ENCODE assay signal across 8 cellular contexts in the genomic region with DNA sequence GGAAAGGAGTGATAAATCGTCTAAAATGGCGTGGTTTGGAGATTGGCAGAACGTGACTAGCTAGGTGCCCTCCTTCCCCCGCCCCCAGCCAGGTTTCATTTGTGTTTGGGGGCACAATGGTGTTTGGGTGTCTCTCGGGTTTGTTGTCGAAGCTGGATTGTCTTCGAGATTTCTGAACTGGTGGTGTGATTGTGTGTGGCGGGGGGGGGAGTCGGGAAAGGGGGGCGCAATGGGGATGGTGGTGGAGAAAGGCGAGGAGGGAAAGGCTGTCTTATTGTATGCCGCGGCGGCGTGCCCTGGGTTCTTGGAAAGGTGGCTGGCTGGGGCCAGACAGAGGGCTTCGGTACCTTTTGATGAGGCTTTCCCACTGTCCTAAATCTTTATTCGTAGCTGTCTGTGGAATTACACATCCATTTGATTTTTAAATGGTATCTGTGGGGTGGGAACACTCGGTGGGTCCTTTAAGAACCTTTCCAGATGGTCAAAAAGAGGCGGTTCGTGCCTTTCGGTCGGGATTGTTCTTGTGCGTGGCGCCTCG. TPM values are rescaled to one million over a fixed set of nuclear protein-coding genes. Genes with fewer than 3 reads are reported as not detected.
DNase-seq lines count a peak whose midpoint lies in the region; TF ChIP-seq lines count a peak whose summit lies in the region.

No MANE protein-coding gene starts in this region.

- H3K27ac Mint-ChIP-seq in activated T-helper 1 cell treated with anti-CD3 and anti-CD28 coated beads, Interleukin-12 subunit alpha, Interleukin-12 subunit beta, Interleukin-2, Interleukin-4 antibody, amounts not matched to agents 30 ng/mL and 10 ng/mL and 1 ng/mL, durations not matched to agents 14 hours and 24 hours and 36 hours, result peak overlapping the region; percentile 61

- peak; percentile 4 to 11 for DNase-seq in activated CD4-positive, alpha-beta T cell treated with anti-CD3 and anti-CD28 coated beads, Interleukin-2, amount 50 U/mL, for 48 hours
- no peak for DNase-seq in activated CD4-positive, alpha-beta T cell treated with anti-CD3 and anti-CD28 coated beads, Interleukin-2, amount 50 U/mL, for 4 hours
- DNase-seq in NCI-H146 (lab: John Stamatoyannopoulos, UW), result peak; percentile 66
- DNase-seq in activated T-helper 1 cell treated with anti-CD3 and anti-CD28 coated beads, Interleukin-12 subunit alpha, Interleukin-12 subunit beta, Interleukin-2, Interleukin-4 antibody, amounts not matched to agents 30 ng/mL and 10 ng/mL and 1 ng/mL, durations not matched to agents 14 hours and 24 hours and 36 hours (ENCODE audit: low spot score), result no peak
- DNase-seq in cardiac muscle cell (ENCODE audit: low read depth in 1 of 2, low spot score in 1 of 2), result peak; percentile 42 to 54
- DNase-seq in posterior cingulate gyrus, result peak in 8 of 10 donors; percentile 8 to 85 (median 34)
- DNase-seq in stimulated activated CD4-positive, alpha-beta T cell treated with anti-CD3 and anti-CD28 coated beads, Interleukin-4, amount 100 ng/mL, for 1 hour, result no peak
- no peak for DNase-seq in amniotic stem cell (lab: John Stamatoyannopoulos, UW)

- H3K4me1 ChIP-seq in cardiac muscle cell (ENCODE audit: low read depth), result peaks cover 6% of the 10 kb centered on the region

- peaks cover 9% of the 10 kb centered on the region for H3K27me3 ChIP-seq in cardiac muscle cell

- peaks cover 47% of the 10 kb centered on the region for H3K27me3 Mint-ChIP-seq in activated T-helper 1 cell treated with anti-CD3 and anti-CD28 coated beads, Interleukin-12 subunit alpha, Interleukin-12 subunit beta, Interleukin-2, Interleukin-4 antibody, amounts not matched to agents 30 ng/mL and 10 ng/mL and 1 ng/mL, durations not matched to agents 14 hours and 24 hours and 36 hours (ENCODE audit: insufficient read depth)

- peaks cover 19% of the 10 kb centered on the region for H3K36me3 ChIP-seq in cardiac muscle cell

- H3K36me3 Mint-ChIP-seq in activated T-helper 1 cell treated with anti-CD3 and anti-CD28 coated beads, Interleukin-12 subunit alpha, Interleukin-12 subunit beta, Interleukin-2, Interleukin-4 antibody, amounts not matched to agents 30 ng/mL and 10 ng/mL and 1 ng/mL, durations not matched to agents 14 hours and 24 hours and 36 hours (ENCODE audit: low read depth), result peaks cover 1% of the 10 kb centered on the region

- peak overlapping the region; percentile 98 for H3K4me3 ChIP-seq in cardiac muscle cell

- H3K9me3 Mint-ChIP-seq in activated T-helper 1 cell treated with anti-CD3 and anti-CD28 coated beads, Interleukin-12 subunit alpha, Interleukin-12 subunit beta, Interleukin-2, Interleukin-4 antibody, amounts not matched to agents 30 ng/mL and 10 ng/mL and 1 ng/mL, durations not matched to agents 14 hours and 24 hours and 36 hours, result no peaks in the 10 kb centered on the region

- intact Hi-C loops in activated T-helper 1 cell treated with anti-CD3 and anti-CD28 coated beads, Interleukin-12 subunit alpha, Interleukin-12 subunit beta, Interleukin-2, Interleukin-4 antibody, amounts not matched to agents 30 ng/mL and 10 ng/mL and 1 ng/mL, durations not matched to agents 14 hours and 24 hours and 36 hours (cut with micrococcal nuclease), result loop anchor here (1.0 to 10.0 kb wide), 5 partner anchors 114 to 1573 kb away; partner anchors contain the start of gene HDAC2
- intact Hi-C loops in posterior cingulate gyrus (cut with DNase I), result loop anchor here (2.0 to 10.0 kb wide), 5 partner anchors 293 to 981 kb away; no protein-coding TSS in a partner anchor

- H3K4me1 Mint-ChIP-seq in activated T-helper 1 cell treated with anti-CD3 and anti-CD28 coated beads, Interleukin-12 subunit alpha, Interleukin-12 subunit beta, Interleukin-2, Interleukin-4 antibody, amounts not matched to agents 30 ng/mL and 10 ng/mL and 1 ng/mL, durations not matched to agents 14 hours and 24 hours and 36 hours (ENCODE audit: low read depth), result peaks cover 16% of the 10 kb centered on the region

- peak overlapping the region; percentile 81 for H3K4me3 Mint-ChIP-seq in activated T-helper 1 cell treated with anti-CD3 and anti-CD28 coated beads, Interleukin-12 subunit alpha, Interleukin-12 subunit beta, Interleukin-2, Interleukin-4 antibody, amounts not matched to agents 30 ng/mL and 10 ng/mL and 1 ng/mL, durations not matched to agents 14 hours and 24 hours and 36 hours

- no peak for TF ChIP-seq CTCF in cardiac muscle cell (IDR thresholded peaks at IDR 0.05; ENCODE audit: low read depth, low read length)

- H3K9me3 ChIP-seq in cardiac muscle cell (ENCODE audit: low read depth), result no peaks in the 10 kb centered on the region

- H3K27ac ChIP-seq in cardiac muscle cell, result peak overlapping the region; percentile 90

RNA-seq across cellular contexts. Expression of gene MARCKS, which starts 1.0 kb away (rescaled TPM):
- total RNA-seq in activated T-helper 1 cell treated with anti-CD3 and anti-CD28 coated beads, Interleukin-12 subunit alpha, Interleukin-12 subunit beta, Interleukin-2, Interleukin-4 antibody, amounts not matched to agents 30 ng/mL and 10 ng/mL and 1 ng/mL, durations not matched to agents 14 hours and 24 hours and 36 hours, result 0.05 and 0.10 TPM in 2 replicates
- total RNA-seq in cardiac muscle cell, result 224 and 275 TPM in 2 replicates
- 193 and 195 TPM in 2 replicates for polyA plus RNA-seq in cardiac muscle cell

Comparison
In these comparisons a context has a peak if more than half of its experiments do, and no peak if none do; other contexts are left out.
1. DNase-seq: peak in activated CD4-positive, alpha-beta T cell treated with anti-CD3 and anti-CD28 coated beads, Interleukin-2, amount 50 U/mL, for 48 hours (2 of 2), NCI-H146 (single experiment), cardiac muscle cell (2 of 2) and posterior cingulate gyrus (8 of 10); none in activated CD4-positive, alpha-beta T cell treated with anti-CD3 and anti-CD28 coated beads, Interleukin-2, amount 50 U/mL, for 4 hours (0 of 2), activated T-helper 1 cell treated with anti-CD3 and anti-CD28 coated beads, Interleukin-12 subunit alpha, Interleukin-12 subunit beta, Interleukin-2, Interleukin-4 antibody, amounts not matched to agents 30 ng/mL and 10 ng/mL and 1 ng/mL, durations not matched to agents 14 hours and 24 hours and 36 hours (single experiment), stimulated activated CD4-positive, alpha-beta T cell treated with anti-CD3 and anti-CD28 coated beads, Interleukin-4, amount 100 ng/mL, for 1 hour (single experiment) and amniotic stem cell (single experiment).
2. RNA of gene MARCKS, which starts 1.0 kb away (total RNA-seq): 224 to 275 TPM in cardiac muscle cell; 0.05 to 0.10 TPM in activated T-helper 1 cell treated with anti-CD3 and anti-CD28 coated beads, Interleukin-12 subunit alpha, Interleukin-12 subunit beta, Interleukin-2, Interleukin-4 antibody, amounts not matched to agents 30 ng/mL and 10 ng/mL and 1 ng/mL, durations not matched to agents 14 hours and 24 hours and 36 hours; every median in the first group is over 100 times any median in the second.